In the genomic region with DNA sequence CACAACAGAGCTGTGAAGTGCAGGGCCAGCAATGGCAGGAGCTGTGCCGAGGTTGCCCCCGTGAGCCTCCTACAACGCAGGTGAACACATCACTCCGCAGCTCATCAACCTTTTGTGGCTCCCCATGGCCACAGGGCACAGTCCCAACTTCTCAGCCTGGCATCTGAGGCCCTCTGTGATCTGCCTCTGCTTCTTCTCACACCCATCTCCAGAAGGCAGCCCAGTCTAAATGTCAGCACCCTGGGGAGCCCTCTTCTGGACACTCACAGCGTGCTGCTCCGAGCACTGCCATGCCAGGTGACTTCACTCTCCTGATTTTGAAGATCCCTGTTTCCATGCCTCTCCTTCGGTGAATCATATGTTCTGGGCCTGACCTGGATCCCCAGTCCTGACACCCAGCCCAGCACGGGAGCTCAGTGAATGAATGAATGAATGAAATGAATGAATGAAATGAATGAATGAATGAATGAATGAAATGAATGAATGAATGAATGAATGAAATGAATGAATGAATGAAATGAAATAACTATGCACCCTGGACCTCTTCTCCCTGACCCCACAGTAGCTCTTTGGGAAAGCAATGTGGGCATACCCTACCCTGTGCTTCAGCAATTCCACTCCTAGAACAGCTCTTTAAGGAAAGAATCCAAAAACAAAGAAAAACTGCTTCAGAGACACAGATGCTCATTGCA, we compare ENCODE assay signal across 12 cellular contexts. TPM values are rescaled to one million over a fixed set of nuclear protein-coding genes. Genes with fewer than 3 reads are reported as not detected.
DNase-seq lines count a peak whose midpoint lies in the region; ATAC-seq and TF ChIP-seq lines count a peak whose summit lies in the region.
"Had no signal": no experiment of that assay in that cellular context is flagged by ENCODE, and none has a peak within 500 bp of the region (broad histone marks: within the 10 kb centered on the region; RNA-seq: fewer than 3 reads in every experiment).

No MANE protein-coding gene starts in this region.

- no peaks in the 10 kb centered on the region for H3K9me3 Mint-ChIP-seq in type B pancreatic cell
- H3K9me3 Mint-ChIP-seq: activated CD4-positive, alpha-beta T cell treated with anti-CD3 and anti-CD28 coated beads, Interleukin-2, amount 10 ng/mL, durations not matched to agents 7 days and 5 days; CD8-positive, alpha-beta T cell had no signal

- TF ChIP-seq EP300 in SK-N-SH (IDR thresholded peaks at IDR 0.05; ENCODE audit: borderline replicate concordance in 1 of 2, low read depth in 1 of 2, low read length in 1 of 2) = no peak

- POLR2A ChIA-PET in SK-N-SH (lab: Yijun Ruan, JAX) = interaction anchor here (0.8 to 1.2 kb wide), 2 partner anchors 79 to 120 kb away, joined by 3 to 4 read pairs; no protein-coding TSS in a partner anchor

- no peak overlapping the region for H3K4me2 ChIP-seq in SK-N-SH
- H3K4me2 ChIP-seq: KMS-11 had no signal

- CTCF ChIA-PET in SK-N-SH (lab: Yijun Ruan, JAX) = interaction anchor here (0.8 to 31.8 kb wide), 9 partner anchors 8 to 234 kb away, joined by 3 to 772 read pairs (median 3); no protein-coding TSS in a partner anchor

- H3K9me2 ChIP-seq in SK-N-SH = no peaks in the 10 kb centered on the region

- H3F3A ChIP-seq in SK-N-SH (replicated peaks; ENCODE audit: insufficient read depth) = no peaks in the 10 kb centered on the region

- peaks cover 18% of the 10 kb centered on the region for H3K27me3 Mint-ChIP-seq in type B pancreatic cell
- H3K27me3 Mint-ChIP-seq: activated CD4-positive, alpha-beta T cell treated with anti-CD3 and anti-CD28 coated beads, Interleukin-2, amount 10 ng/mL, durations not matched to agents 7 days and 5 days had no signal

- no peaks in the 10 kb centered on the region for H3K36me3 Mint-ChIP-seq in type B pancreatic cell
- H3K36me3 Mint-ChIP-seq: CD8-positive, alpha-beta T cell had no signal

- H3K4me3 ChIP-seq in right atrium auricular region = no peak overlapping the region
- no peak overlapping the region for H3K4me3 ChIP-seq in SK-N-SH (ENCODE audit: low read depth in 2 of 2, low read length in 1 of 2)
- no peak overlapping the region for H3K4me3 ChIP-seq in heart left ventricle

- H3K27ac ChIP-seq in right atrium auricular region = no peak overlapping the region
- no peak overlapping the region; a peak in 1 of 4 replicates for H3K27ac ChIP-seq in SK-N-SH (ENCODE audit: low read depth in 2 of 2, low read length in 1 of 2)
- H3K27ac ChIP-seq in heart left ventricle = no peak overlapping the region
- H3K27ac ChIP-seq: KMS-11 had no signal

- peak overlapping the region; percentile 95 for H3K27ac Mint-ChIP-seq in type B pancreatic cell
- H3K27ac Mint-ChIP-seq: activated CD4-positive, alpha-beta T cell treated with anti-CD3 and anti-CD28 coated beads, Interleukin-2, amount 10 ng/mL, durations not matched to agents 7 days and 5 days; CD8-positive, alpha-beta T cell had no signal

- H3K27me3 ChIP-seq in right atrium auricular region (no peaks in the 10 kb centered on the region), SK-N-SH (ENCODE audit: insufficient read depth) (no peaks in the 10 kb centered on the region), heart left ventricle (no peaks in the 10 kb centered on the region)

- H3K9ac ChIP-seq in SK-N-SH = no peak overlapping the region
- H3K9ac ChIP-seq: KMS-11 had no signal

- H3K4me1 ChIP-seq in right atrium auricular region (no peaks in the 10 kb centered on the region), SK-N-SH (ENCODE audit: control insufficient read depth in 1 of 2, insufficient read depth in 2 of 2, low read depth in 1 of 2, low read length in 1 of 2) (peaks cover 0 to 24% of the 10 kb centered on the region in 2 experiments; a peak in 2 of 4 replicates), heart left ventricle (peaks cover 0 to 3% (median 0%) of the 10 kb centered on the region in 12 donors)

- H3K9me3 ChIP-seq in right atrium auricular region (no peaks in the 10 kb centered on the region), SK-N-SH (no peaks in the 10 kb centered on the region), heart left ventricle (no peaks in the 10 kb centered on the region)

- no peaks in the 10 kb centered on the region for H4K20me1 ChIP-seq in SK-N-SH (ENCODE audit: insufficient read depth)

- no peaks in the 10 kb centered on the region for H3K79me2 ChIP-seq in SK-N-SH (ENCODE audit: insufficient read depth)

- no peak for TF ChIP-seq RAD21 in SK-N-SH (IDR thresholded peaks at IDR 0.05; ENCODE audit: low read length)

- intact Hi-C loops in Right ventricle myocardium inferior (cut with DNase I) = no loop called here
- intact Hi-C loops in heart left ventricle (cut with DNase I) = loop anchor here in 1 of 10 donors (10.0 kb wide), 1 partner anchor 168 kb away; no protein-coding TSS in a partner anchor

- peaks cover 56% of the 10 kb centered on the region for H3K4me1 Mint-ChIP-seq in type B pancreatic cell (ENCODE audit: unreplicated experiment)
- H3K4me1 Mint-ChIP-seq: activated CD4-positive, alpha-beta T cell treated with anti-CD3 and anti-CD28 coated beads, Interleukin-2, amount 10 ng/mL, durations not matched to agents 7 days and 5 days had no signal

- no peaks in the 10 kb centered on the region for H3K36me3 ChIP-seq in right atrium auricular region
- no peaks in the 10 kb centered on the region for H3K36me3 ChIP-seq in SK-N-SH (replicated peaks in 1 of 2; ENCODE audit: control insufficient read depth in 1 of 2, insufficient read depth in 2 of 2, low read length in 1 of 2)
- H3K36me3 ChIP-seq in heart left ventricle = no peaks in the 10 kb centered on the region

- H3K4me3 Mint-ChIP-seq in type B pancreatic cell = no peak overlapping the region
- H3K4me3 Mint-ChIP-seq: activated CD4-positive, alpha-beta T cell treated with anti-CD3 and anti-CD28 coated beads, Interleukin-2, amount 10 ng/mL, durations not matched to agents 7 days and 5 days; CD8-positive, alpha-beta T cell had no signal

- TF ChIP-seq CTCF in right atrium auricular region (IDR thresholded peaks at IDR 0.05) (peak in 1 of 2 donors; percentile 12), SK-N-SH (IDR thresholded peaks at IDR 0.05) (no peak; the same call in 1 of the 2 replicates), heart left ventricle (IDR thresholded peaks at IDR 0.05) (peak in 4 of 12 donors; percentile 8 to 27 (median 16)), type B pancreatic cell (conservative IDR thresholded peaks at IDR 0.05) (no peak)

- no peak for TF ChIP-seq POLR2A in heart left ventricle (IDR thresholded peaks at IDR 0.05)

- no peak overlapping the region for H2AFZ ChIP-seq in SK-N-SH (ENCODE audit: low read depth)

- WGBS in SK-N-SH (ENCODE audit: low lambda C conversion rate) = 90% methylated on average over 8 of the region's 8 CpGs
- 70 to 84% (median 73%) methylated on average over 7 to 8 of the region's 8 CpGs for WGBS in heart left ventricle, 4 donors

- ATAC-seq in Right ventricle myocardium inferior (peak; percentile 64), heart left ventricle (peak; percentile 44 to 82 (median 65)), GM18519 (IDR thresholded peaks at IDR 0.05; ENCODE audit: low FRiP score, unreplicated experiment) (no peak)
- ATAC-seq: CD8-positive, alpha-beta T cell had no signal

- DNase-seq in Right ventricle myocardium inferior (ENCODE audit: missing footprints) (no peak), right atrium auricular region (ENCODE audit: low spot score) (no peak), SK-N-SH (peak; percentile 44), heart left ventricle (peak in 2 of 5 donors; percentile 33 to 34), type B pancreatic cell (ENCODE audit: extremely low spot score, unreplicated experiment) (no peak), ureter (ENCODE audit: low spot score) (no peak), NCI-H1694 (lab: John Stamatoyannopoulos, UW) (no peak)
- DNase-seq: activated CD4-positive, alpha-beta T cell treated with anti-CD3 and anti-CD28 coated beads, Interleukin-2, amount 10 ng/mL, durations not matched to agents 7 days and 5 days; CD8-positive, alpha-beta T cell had no signal

TF ChIP-seq in SK-N-SH, 30 proteins besides CTCF, POLR2A, EP300 and RAD21 (continues in another document):
- TF ChIP-seq GABPA (IDR thresholded peaks at IDR 0.05; ENCODE audit: low read depth) = no peak
- no peak for TF ChIP-seq IRF3 (IDR thresholded peaks at IDR 0.05; ENCODE audit: low read depth, low read length)
- no peak for TF ChIP-seq RFX5 (IDR thresholded peaks at IDR 0.05; ENCODE audit: low read length)
- TF ChIP-seq MEF2A (IDR thresholded peaks at IDR 0.05; ENCODE audit: borderline replicate concordance, low read depth) = no peak

RNA-seq across cellular contexts. Expression of gene SKIC8, which starts 17.9 kb away (rescaled TPM):
- total RNA-seq in Right ventricle myocardium inferior (30.0 TPM), right atrium auricular region (10 to 100 TPM; 29.8 to 38.6 TPM), heart left ventricle (10 to 100 TPM; 20.8 to 34.4 (median 27.8) TPM), type B pancreatic cell (ENCODE audit: low replicate concordance) (43.6 and 54.4 TPM in 2 replicates), ureter (55.7 TPM)
- polyA plus RNA-seq in SK-N-SH (2012; rRNA removed) (78.8 and 124 TPM in 2 replicates), heart left ventricle (10 to 100 TPM; 28.2 to 50.2 TPM)
- 103 TPM in 2 replicates for polyA plus RNA-seq in SK-N-SH (2012; cell fraction: cytosol; rRNA removed)
- polyA plus RNA-seq in SK-N-SH (2012; cell fraction: nucleus; rRNA removed) = 80.1 and 91.4 TPM in 2 replicates

RNA-seq across cellular contexts. Expression of gene CRABP1, which starts 22.9 kb away (rescaled TPM):
- not detected for total RNA-seq in Right ventricle myocardium inferior
- not detected for total RNA-seq in right atrium auricular region
- polyA plus RNA-seq in SK-N-SH (2012; rRNA removed) = 1.0 and 1.6 TPM in 2 replicates
- polyA plus RNA-seq in SK-N-SH (2012; cell fraction: cytosol; rRNA removed) = 1.4 and 2.1 TPM in 2 replicates
- 0.38 and 0.54 TPM in 2 replicates for polyA plus RNA-seq in SK-N-SH (2012; cell fraction: nucleus; rRNA removed)
- under 1 TPM in 1 of 9 donors, not detected in 8; 0.46 TPM for total RNA-seq in heart left ventricle
- polyA plus RNA-seq in heart left ventricle = not detected
- total RNA-seq in type B pancreatic cell (ENCODE audit: low replicate concordance) = 20.5 and 685 TPM in 2 replicates
- total RNA-seq in ureter = not detected
- total RNA-seq: activated CD4-positive, alpha-beta T cell treated with anti-CD3 and anti-CD28 coated beads, Interleukin-2, amount 10 ng/mL, durations not matched to agents 7 days and 5 days; CD8-positive, alpha-beta T cell; dermis microvascular lymphatic vessel endothelial cell had no signal

RNA-seq across cellular contexts. Expression of gene DNAJA4, which starts 52.9 kb away (rescaled TPM):
- 125 TPM for total RNA-seq in Right ventricle myocardium inferior
- total RNA-seq in right atrium auricular region = 10 to 100 TPM; 70.0 to 78.0 TPM
- 0.02 and 0.03 TPM in 2 replicates for polyA plus RNA-seq in SK-N-SH (2012; rRNA removed)
- 0.03 and 0.07 TPM in 2 replicates for polyA plus RNA-seq in SK-N-SH (2012; cell fraction: cytosol; rRNA removed)
- polyA plus RNA-seq in SK-N-SH (2012; cell fraction: nucleus; rRNA removed) = 0.14 and 0.15 TPM in 2 replicates
- 100 to 1,000 TPM in 4 of 9 donors, 10 to 100 TPM in 5; 63.0 to 503 (median 94.6) TPM for total RNA-seq in heart left ventricle
- polyA plus RNA-seq in heart left ventricle = 100 to 1,000 TPM in 1 of 2 donors, 10 to 100 TPM in 1; 62.3 to 296 TPM
- 0.10 and 15.0 TPM in 2 replicates for total RNA-seq in type B pancreatic cell (ENCODE audit: low replicate concordance)
- total RNA-seq in ureter = 78.0 TPM

Comparison
In these comparisons a context has a peak if more than half of its experiments do, and no peak if none do; other contexts are left out.
1. RNA of gene CRABP1, which starts 22.9 kb away (total RNA-seq): 20.5 to 685 TPM in type B pancreatic cell; not detected in ureter (single experiment), not detected in Right ventricle myocardium inferior (single experiment), not detected in right atrium auricular region and 0.46 TPM in heart left ventricle; every median in the first group is over 10 times any median in the second.